In genomic region chr22:29553391-29554224, GRCh38 we compare ENCODE assay signal across 1 cellular context.
TF ChIP-seq lines count a peak whose summit lies in the region.

THOC5 (minus strand) TSS chr22:29553757; CDS start chr22:29549147, 4,610 bp downstream.

TF ChIP-seq in HepG2, 621 proteins besides CTCF, POLR2A, EP300 and RAD21 (continued from another document and continues in another):
- TF ChIP-seq RERE (CRISPR knock-in tag; IDR thresholded peaks at IDR 0.05; ENCODE audit: low read depth) (no peak), PTBP1 (IDR thresholded peaks at IDR 0.05; ENCODE audit: low read depth, low read length, poor library complexity, severe bottlenecking) (no peak), HNRNPK (IDR thresholded peaks at IDR 0.05; ENCODE audit: low read depth, low read length, poor library complexity, severe bottlenecking) (peak; percentile 35), ZNF274 (CRISPR knock-in tag; IDR thresholded peaks at IDR 0.05) (peak; percentile 63; the same call in 1 of the 2 replicates), AHR (CRISPR knock-in tag; IDR thresholded peaks at IDR 0.05) (0 out of 2 replicates have a peak, but pooled peaks have one; percentile 76), ZKSCAN8 (CRISPR knock-in tag; IDR thresholded peaks at IDR 0.05; ENCODE audit: borderline replicate concordance) (peak; percentile 79; the same call in 1 of the 2 replicates), ZSCAN9 (CRISPR knock-in tag; IDR thresholded peaks at IDR 0.05; ENCODE audit: borderline replicate concordance) (peak; percentile 85; the same call in 1 of the 2 replicates), ZNF674 (CRISPR knock-in tag; IDR thresholded peaks at IDR 0.05; ENCODE audit: low read depth) (no peak), NFIC (IDR thresholded peaks at IDR 0.05; ENCODE audit: low read length) (no peak), KDM5A (IDR thresholded peaks at IDR 0.05; ENCODE audit: borderline replicate concordance, low read length) (peak; percentile 79), ATF1 (CRISPR knock-in tag; IDR thresholded peaks at IDR 0.05) (no peak; the same call in 1 of the 2 replicates), ZNF782 (CRISPR knock-in tag; IDR thresholded peaks at IDR 0.05; ENCODE audit: borderline replicate concordance) (no peak), BORCS8-MEF2B (CRISPR knock-in tag; IDR thresholded peaks at IDR 0.05) (no peak), ZFP90 (CRISPR knock-in tag; IDR thresholded peaks at IDR 0.05; ENCODE audit: borderline replicate concordance) (no peak; the same call in 1 of the 2 replicates), ZSCAN12 (CRISPR knock-in tag; IDR thresholded peaks at IDR 0.05) (no peak), ZNF605 (CRISPR knock-in tag; IDR thresholded peaks at IDR 0.05) (0 out of 2 replicates have a peak, but pooled peaks have one; percentile 15), ZBTB39 (CRISPR knock-in tag; IDR thresholded peaks at IDR 0.05) (no peak; the same call in 1 of the 2 replicates), SSRP1 (CRISPR knock-in tag; IDR thresholded peaks at IDR 0.05) (0 out of 2 replicates have a peak, but pooled peaks have one; percentile 15), ATF5 (CRISPR knock-in tag; IDR thresholded peaks at IDR 0.05; ENCODE audit: low read depth) (no peak), ZEB1 (IDR thresholded peaks at IDR 0.05; ENCODE audit: insufficient replicate concordance, low read depth) (no peak), ADNP (CRISPR knock-in tag; IDR thresholded peaks at IDR 0.05) (no peak), PBX3 (CRISPR knock-in tag; IDR thresholded peaks at IDR 0.05; ENCODE audit: borderline replicate concordance) (no peak), ZSCAN31 (CRISPR knock-in tag; IDR thresholded peaks at IDR 0.05; ENCODE audit: low read depth) (no peak), ARNTL (CRISPR knock-in tag; IDR thresholded peaks at IDR 0.05) (peak; percentile 74; the same call in 1 of the 2 replicates), SOX6 (IDR thresholded peaks at IDR 0.05) (no peak), SOX6 (CRISPR knock-in tag; IDR thresholded peaks at IDR 0.05) (peak; percentile 76), ZNF720 (CRISPR knock-in tag; IDR thresholded peaks at IDR 0.05) (no peak), NRL (CRISPR knock-in tag; IDR thresholded peaks at IDR 0.05; ENCODE audit: borderline replicate concordance) (no peak), IRX3 (CRISPR knock-in tag; IDR thresholded peaks at IDR 0.05; ENCODE audit: borderline replicate concordance, low read depth) (0 out of 2 replicates have a peak, but pooled peaks have one; percentile 16), ZFP36 (IDR thresholded peaks at IDR 0.05; ENCODE audit: borderline replicate concordance, low read depth, low read length, partially characterized antibody) (no peak), RARA (CRISPR knock-in tag; IDR thresholded peaks at IDR 0.05) (no peak; the same call in 1 of the 2 replicates), ZNF331 (CRISPR knock-in tag; IDR thresholded peaks at IDR 0.05) (peak; percentile 87), CCAR2 (optimal IDR thresholded peaks at IDR 0.05; ENCODE audit: low read depth, low read length) (no peak), ATF3 (CRISPR knock-in tag; IDR thresholded peaks at IDR 0.05) (0 out of 2 replicates have a peak, but pooled peaks have one; percentile 23), FLYWCH1 (CRISPR knock-in tag; IDR thresholded peaks at IDR 0.05) (0 out of 2 replicates have a peak, but pooled peaks have one; percentile 56), SIX4 (CRISPR knock-in tag; IDR thresholded peaks at IDR 0.05) (peak; percentile 29; the same call in 1 of the 2 replicates), ZNF232 (CRISPR knock-in tag; IDR thresholded peaks at IDR 0.05; ENCODE audit: borderline replicate concordance) (no peak), ZNF660 (CRISPR knock-in tag; IDR thresholded peaks at IDR 0.05; ENCODE audit: borderline replicate concordance, low read depth) (no peak), ARNT (IDR thresholded peaks at IDR 0.05) (no peak), ZNF775 (CRISPR knock-in tag; IDR thresholded peaks at IDR 0.05; ENCODE audit: borderline replicate concordance) (no peak), ZGPAT (CRISPR knock-in tag; IDR thresholded peaks at IDR 0.05) (peak; percentile 94), NONO (IDR thresholded peaks at IDR 0.05) (no peak), NONO (CRISPR knock-in tag; conservative IDR thresholded peaks at IDR 0.05) (peak; percentile 84; the same call in 1 of the 2 replicates), SCMH1 (CRISPR knock-in tag; IDR thresholded peaks at IDR 0.05; ENCODE audit: borderline replicate concordance) (no peak), POGZ (CRISPR knock-in tag; IDR thresholded peaks at IDR 0.05) (peak; percentile 89), ZNF614 (CRISPR knock-in tag; IDR thresholded peaks at IDR 0.05; ENCODE audit: borderline replicate concordance) (no peak; the same call in 1 of the 2 replicates), NCOA1 (CRISPR knock-in tag; IDR thresholded peaks at IDR 0.05) (no peak), CBX5 (CRISPR knock-in tag; IDR thresholded peaks at IDR 0.05; ENCODE audit: borderline replicate concordance) (peak; percentile 71; the same call in 1 of the 2 replicates), TBX3 (IDR thresholded peaks at IDR 0.05; ENCODE audit: borderline replicate concordance) (no peak), ZNF34 (CRISPR knock-in tag; IDR thresholded peaks at IDR 0.05; ENCODE audit: borderline replicate concordance) (0 out of 2 replicates have a peak, but pooled peaks have one; percentile 52), FOXA1 (IDR thresholded peaks at IDR 0.05) (no peak), FOXA1 (CRISPR knock-in tag; IDR thresholded peaks at IDR 0.05) (no peak; the same call in 1 of the 2 replicates), STAG1 (CRISPR knock-in tag; IDR thresholded peaks at IDR 0.05) (peak; percentile 71), SETDB1 (CRISPR knock-in tag; IDR thresholded peaks at IDR 0.05; ENCODE audit: borderline replicate concordance) (no peak), ZSCAN5A (CRISPR knock-in tag; IDR thresholded peaks at IDR 0.05; ENCODE audit: borderline replicate concordance) (peak; percentile 42; the same call in 1 of the 2 replicates), MXD4 (CRISPR knock-in tag; IDR thresholded peaks at IDR 0.05) (peak; percentile 96), ZNF138 (CRISPR knock-in tag; IDR thresholded peaks at IDR 0.05; ENCODE audit: low read depth) (no peak), ARID2 (CRISPR knock-in tag; IDR thresholded peaks at IDR 0.05; ENCODE audit: borderline replicate concordance) (no peak), THRA (CRISPR knock-in tag; IDR thresholded peaks at IDR 0.05; ENCODE audit: borderline replicate concordance) (peak; percentile 70), ETV6 (CRISPR knock-in tag; conservative IDR thresholded peaks at IDR 0.05) (peak; percentile 87), ZNF616 (CRISPR knock-in tag; IDR thresholded peaks at IDR 0.05; ENCODE audit: low read depth) (0 out of 2 replicates have a peak, but pooled peaks have one; percentile 34)
